Comparison of ENCODE assay signal across 8 cellular contexts in the genomic region with DNA sequence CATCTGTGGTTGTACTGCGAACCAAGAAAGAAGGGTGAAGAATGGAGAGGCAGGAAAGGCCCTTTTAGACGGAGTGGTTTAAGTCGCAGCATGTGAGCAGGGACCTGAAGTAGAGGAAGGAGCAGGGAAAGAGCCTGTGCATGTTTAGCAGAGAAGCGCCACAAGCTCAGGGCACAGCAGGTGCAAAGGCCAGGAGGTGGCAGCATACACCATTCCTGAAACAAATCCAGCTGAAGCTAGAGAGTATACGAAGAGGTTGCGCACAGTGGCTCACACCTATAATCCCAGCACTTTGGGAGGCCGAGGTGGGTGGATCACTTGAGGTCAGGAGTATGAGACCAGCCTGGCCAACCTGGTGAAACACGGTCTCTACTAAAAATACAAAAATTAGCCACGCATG. TPM values are rescaled to one million over a fixed set of nuclear protein-coding genes. Genes with fewer than 3 reads are reported as not detected.
DNase-seq lines count a peak whose midpoint lies in the region; ATAC-seq, FAIRE-seq and TF ChIP-seq lines count a peak whose summit lies in the region.

No MANE protein-coding gene starts in this region.

- no peaks in the 10 kb centered on the region for H3K4me1 Mint-ChIP-seq in natural killer cell

- no peak overlapping the region for H3K4me2 ChIP-seq in A549
- no peak overlapping the region for H3K4me2 ChIP-seq in fibroblast of lung (ENCODE audit: extremely low read depth, insufficient read depth, low read length)
- no peak overlapping the region for H3K4me2 ChIP-seq in smooth muscle cell

- H3F3A ChIP-seq in smooth muscle cell (ENCODE audit: low read depth) = no peaks in the 10 kb centered on the region

- H3K9ac ChIP-seq in fibroblast of lung (ENCODE audit: insufficient read depth, low read length) = no peak overlapping the region
- H3K9ac ChIP-seq in smooth muscle cell (ENCODE audit: low read depth) = no peak overlapping the region

- DNase-seq in A549 (ENCODE audit: low read depth in 1 of 2, low spot score in 1 of 2) (peak in 1 of 2 experiments; percentile 42), GDM1 (lab: John Stamatoyannopoulos, UW) (peak; percentile 2), NOMO-1 treated with DMSO at 0.1 percent for 48 hours (lab: John Stamatoyannopoulos, UW; ENCODE audit: unreplicated experiment) (peak; percentile 28), fibroblast of lung (ENCODE audit: low read depth in 2 of 2) (peak; percentile 4 to 9), smooth muscle cell (lab: John Stamatoyannopoulos, UW; ENCODE audit: unreplicated experiment) (no peak), GM12892 (ENCODE audit: insufficient read length) (no peak), natural killer cell (no peak)

- H3K4me3 Mint-ChIP-seq in natural killer cell = no peak overlapping the region

- no peaks in the 10 kb centered on the region for H3K9me3 ChIP-seq in A549
- no peaks in the 10 kb centered on the region for H3K9me3 ChIP-seq in fibroblast of lung (ENCODE audit: control insufficient read depth, insufficient read depth, low read depth, low read length)
- no peaks in the 10 kb centered on the region for H3K9me3 ChIP-seq in smooth muscle cell (replicated peaks; ENCODE audit: low read depth)

- POLR2A ChIA-PET in A549 (lab: Yijun Ruan, JAX) = no interaction called here

- no peak overlapping the region for H3K4me3 ChIP-seq in A549
- no peak overlapping the region for H3K4me3 ChIP-seq in fibroblast of lung (replicated peaks in 1 of 4; ENCODE audit: control extremely low read depth in 1 of 4, insufficient read depth in 1 of 4, low read depth in 3 of 4, low read length in 4 of 4)
- H3K4me3 ChIP-seq in smooth muscle cell = no peak overlapping the region

- H3K27me3 ChIP-seq in fibroblast of lung (ENCODE audit: control insufficient read depth, insufficient read depth, low read length) = no peaks in the 10 kb centered on the region
- no peaks in the 10 kb centered on the region for H3K27me3 ChIP-seq in smooth muscle cell (ENCODE audit: low read depth)

- TF ChIP-seq POLR2A in A549 (IDR thresholded peaks at IDR 0.05; ENCODE audit: low read length) (no peak), GM12892 (IDR thresholded peaks at IDR 0.05; ENCODE audit: low read depth, low read length) (no peak)

- no peak for FAIRE-seq in A549 (lab: Jason Lieb, UNC)
- FAIRE-seq in GM12892 (lab: Jason Lieb, UNC) = no peak

- intact Hi-C loops in natural killer cell (cut with micrococcal nuclease) = no loop called here

- H3K36me3 ChIP-seq in fibroblast of lung (ENCODE audit: control insufficient read depth, insufficient read depth, low read length) (no peaks in the 10 kb centered on the region), smooth muscle cell (ENCODE audit: low read depth) (no peaks in the 10 kb centered on the region)

- no peak for TF ChIP-seq EP300 in A549 (IDR thresholded peaks at IDR 0.05)

- ATAC-seq in A549 = peak; percentile 70 to 88; a peak in 4 of 6 replicates
- no peak for ATAC-seq in natural killer cell
- ATAC-seq in HG03135 (IDR thresholded peaks at IDR 0.05; ENCODE audit: unreplicated experiment) = no peak

- H2AFZ ChIP-seq in fibroblast of lung (ENCODE audit: low read length) (no peak overlapping the region), smooth muscle cell (ENCODE audit: low read depth) (no peak overlapping the region)

- TF ChIP-seq CTCF in A549 (IDR thresholded peaks at IDR 0.05) = peak; percentile 33
- TF ChIP-seq CTCF in fibroblast of lung (conservative IDR thresholded peaks at IDR 0.05 in 1 of 2, IDR thresholded peaks at IDR 0.05 in 1 of 2; ENCODE audit: low read depth in 1 of 2, low read length in 2 of 2) = peak; percentile 24 to 28
- peak; percentile 40 for TF ChIP-seq CTCF in smooth muscle cell (IDR thresholded peaks at IDR 0.05; ENCODE audit: borderline replicate concordance, insufficient read depth, poor library complexity, severe bottlenecking)
- no peak for TF ChIP-seq CTCF in natural killer cell (IDR thresholded peaks at IDR 0.05)

- no peak overlapping the region for H3K27ac Mint-ChIP-seq in natural killer cell

- H3K9me3 Mint-ChIP-seq in natural killer cell = no peaks in the 10 kb centered on the region

- peak; percentile 31 to 51; a peak in 4 of 5 replicates for TF ChIP-seq RAD21 in A549 (conservative IDR thresholded peaks at IDR 0.05 in 1 of 2, IDR thresholded peaks at IDR 0.05 in 1 of 2)

- H3K27me3 Mint-ChIP-seq in natural killer cell (ENCODE audit: low read depth in 2 of 2) = no peaks in the 10 kb centered on the region

- no peaks in the 10 kb centered on the region for H4K20me1 ChIP-seq in fibroblast of lung (ENCODE audit: control insufficient read depth, extremely low read depth, insufficient read depth, low read length)
- H4K20me1 ChIP-seq in smooth muscle cell (ENCODE audit: low read depth) = no peaks in the 10 kb centered on the region

- WGBS in A549 (ENCODE audit: missing lambda C conversion rate) = 75% methylated on average over 9 of the region's 9 CpGs
- 71% methylated on average over 9 of the region's 9 CpGs for WGBS in smooth muscle cell (ENCODE audit: low lambda C conversion rate)

- no peaks in the 10 kb centered on the region for H3K79me2 ChIP-seq in fibroblast of lung (ENCODE audit: control insufficient read depth, insufficient read depth, low read length)
- H3K79me2 ChIP-seq in smooth muscle cell (ENCODE audit: low read depth) = no peaks in the 10 kb centered on the region

- H3K27ac ChIP-seq in A549 (no peak overlapping the region), fibroblast of lung (ENCODE audit: insufficient read depth, low read length) (no peak overlapping the region), smooth muscle cell (ENCODE audit: low read depth) (no peak overlapping the region)

- H3K4me1 ChIP-seq in A549 = no peaks in the 10 kb centered on the region
- no peaks in the 10 kb centered on the region for H3K4me1 ChIP-seq in fibroblast of lung (ENCODE audit: control insufficient read depth, extremely low read depth, insufficient read depth, low read length)
- no peaks in the 10 kb centered on the region for H3K4me1 ChIP-seq in smooth muscle cell (ENCODE audit: low read depth)

- CTCF ChIA-PET in A549 (lab: Yijun Ruan, JAX) = interaction anchor here (0.5 to 1.7 kb wide), 7 partner anchors 9 to 412 kb away, joined by 3 to 7 read pairs (median 4); no protein-coding TSS in a partner anchor

- no peaks in the 10 kb centered on the region for H3K36me3 Mint-ChIP-seq in natural killer cell

TF ChIP-seq in A549, 52 proteins besides CTCF, POLR2A, EP300 and RAD21:
- TF ChIP-seq NR3C1 (IDR thresholded peaks at IDR 0.05) (no peak), SMC3 (IDR thresholded peaks at IDR 0.05) (peak; percentile 21; the same call in 1 of the 3 replicates), CHD2 (IDR thresholded peaks at IDR 0.05; ENCODE audit: low read length, partially characterized antibody) (no peak)

RNA-seq across cellular contexts. Expression of gene HELB, which starts 49.9 kb away (rescaled TPM):
- polyA plus RNA-seq in A549 (2011; rRNA removed) (5.0 and 5.6 TPM in 2 replicates), A549 (2017; fragmentation: RNase III; extraction: RNeasy Plus Mini Kit Qiagen cat#74134 plus additional on column Dnase treatment) (1.1 to 1.3 TPM (median 1.1 TPM) in 3 replicates), fibroblast of lung (1.1 and 1.2 TPM in 2 replicates), smooth muscle cell (1.2 and 1.9 TPM in 2 replicates)
- 0.78 and 0.89 TPM in 2 replicates for polyA plus RNA-seq in A549 (2012; cell fraction: cytosol; rRNA removed)
- polyA plus RNA-seq in A549 (2012; cell fraction: nucleus; rRNA removed) = 1.3 and 2.3 TPM in 2 replicates
- 10.4 and 11.1 TPM in 2 replicates for polyA minus RNA-seq in A549 (2011; rRNA and poly(A)+ RNA removed)
- total RNA-seq in fibroblast of lung (2.6 and 3.1 TPM in 2 replicates), smooth muscle cell (4.8 and 5.7 TPM in 2 replicates), natural killer cell (10 to 100 TPM; 29.2 to 45.6 (median 36.6) TPM)
- polyA plus RNA-seq in fibroblast of lung (2012) = 0.51 and 0.58 TPM in 2 replicates
- 1.3 TPM in 2 replicates for polyA minus RNA-seq in fibroblast of lung (ENCODE audit: low replicate concordance)
- 5.6 TPM for polyA plus RNA-seq in GM12892 (2012; ENCODE audit: missing spikeins)

Comparison
In these comparisons a context has a peak if more than half of its experiments do, and no peak if none do; other contexts are left out.
1. ATAC-seq: peak in A549 (2 of 2); none in natural killer cell (0 of 3) and HG03135 (single experiment).
2. DNase-seq: peak in GDM1 (single experiment), NOMO-1 treated with DMSO at 0.1 percent for 48 hours (single experiment) and fibroblast of lung (2 of 2); none in smooth muscle cell (single experiment), GM12892 (single experiment) and natural killer cell (single experiment).